In genomic region chr7:140898794-140899548, GRCh38 we compare ENCODE assay signal across 15 cellular contexts. TPM values are rescaled to one million over a fixed set of nuclear protein-coding genes. Genes with fewer than 3 reads are reported as not detected.
DNase-seq lines count a peak whose midpoint lies in the region; ATAC-seq and TF ChIP-seq lines count a peak whose summit lies in the region.
"Had no signal": no experiment of that assay in that cellular context is flagged by ENCODE, and none has a peak within 500 bp of the region (broad histone marks: within the 10 kb centered on the region; RNA-seq: fewer than 3 reads in every experiment).

No MANE protein-coding gene starts in this region.

- H3K27me3 ChIP-seq in foreskin keratinocyte = no peaks in the 10 kb centered on the region
- H3K27me3 ChIP-seq: sigmoid colon had no signal

- H3K4me1 Mint-ChIP-seq in immature natural killer cell = peaks cover 40 to 83% of the 10 kb centered on the region in 2 donors

- H3K27ac Mint-ChIP-seq in immature natural killer cell = peak overlapping the region in 2 of 6 donors; percentile 21 to 60
- H3K27ac Mint-ChIP-seq: activated naive CD4-positive, alpha-beta T cell treated with anti-CD3 and anti-CD28 coated beads for 36 hours had no signal

- no peaks in the 10 kb centered on the region for H3K36me3 Mint-ChIP-seq in immature natural killer cell

- ATAC-seq in foreskin keratinocyte = peak; percentile 71
- ATAC-seq in HG02798 (IDR thresholded peaks at IDR 0.05; ENCODE audit: poor library complexity, unreplicated experiment) = no peak

- DNase-seq in DMS53 (lab: John Stamatoyannopoulos, UW) (peak; percentile 66), EL (peak; percentile 5), NCI-H69 (lab: John Stamatoyannopoulos, UW) (peak; percentile 25), foreskin keratinocyte (peak; percentile 13 to 27), HUDEP-2 (lab: John Stamatoyannopoulos, UW; ENCODE audit: unreplicated experiment in 76 of 76) (no peak), immature natural killer cell (no peak)
- DNase-seq: activated CD4-positive, alpha-beta T cell treated with anti-CD3 and anti-CD28 coated beads for 4 hours; activated naive CD4-positive, alpha-beta T cell treated with anti-CD3 and anti-CD28 coated beads for 36 hours; DMS153; left cardiac atrium; SIG-M5; sigmoid colon; stimulated activated CD4-positive, alpha-beta T cell treated with anti-CD3 and anti-CD28 coated beads, Interleukin-4, amount 100 ng/mL, for 4 hours had no signal

- H3K27ac ChIP-seq in foreskin keratinocyte = no peak overlapping the region
- H3K27ac ChIP-seq: sigmoid colon had no signal

- peaks cover 0 to 3% (median 2%) of the 10 kb centered on the region in 3 donors for H3K27me3 Mint-ChIP-seq in immature natural killer cell (ENCODE audit: low read depth in 3 of 3)
- H3K27me3 Mint-ChIP-seq: IgD-negative memory B cell had no signal

- H3K4me1 ChIP-seq in foreskin keratinocyte = no peaks in the 10 kb centered on the region

- TF ChIP-seq CTCF in foreskin keratinocyte (conservative IDR thresholded peaks at IDR 0.05) = no peak

- no peak overlapping the region for H3K4me3 Mint-ChIP-seq in immature natural killer cell
- H3K4me3 Mint-ChIP-seq: activated naive CD4-positive, alpha-beta T cell treated with anti-CD3 and anti-CD28 coated beads for 36 hours had no signal

- no peaks in the 10 kb centered on the region for H3K9me3 Mint-ChIP-seq in immature natural killer cell
- H3K9me3 Mint-ChIP-seq: activated naive CD4-positive, alpha-beta T cell treated with anti-CD3 and anti-CD28 coated beads for 36 hours had no signal

RNA-seq across cellular contexts. Expression of gene BRAF, which starts 25.8 kb away (rescaled TPM):
- total RNA-seq in foreskin keratinocyte = 11.3 and 12.1 TPM in 2 replicates
- polyA plus RNA-seq in foreskin keratinocyte (2.7 and 3.9 TPM in 2 replicates), immature natural killer cell (10 to 100 TPM in 1 of 3 donors, 1 to 10 TPM in 2; 4.9 to 13.2 (median 5.4) TPM)

Comparison
In these comparisons a context has a peak if more than half of its experiments do, and no peak if none do; other contexts are left out.
1. DNase-seq: peak in DMS53 (single experiment), EL (single experiment), NCI-H69 (single experiment) and foreskin keratinocyte (2 of 2); none in HUDEP-2 (0 of 76) and immature natural killer cell (0 of 3).